Comparison of ENCODE assay signal across 14 cellular contexts in the genomic region with DNA sequence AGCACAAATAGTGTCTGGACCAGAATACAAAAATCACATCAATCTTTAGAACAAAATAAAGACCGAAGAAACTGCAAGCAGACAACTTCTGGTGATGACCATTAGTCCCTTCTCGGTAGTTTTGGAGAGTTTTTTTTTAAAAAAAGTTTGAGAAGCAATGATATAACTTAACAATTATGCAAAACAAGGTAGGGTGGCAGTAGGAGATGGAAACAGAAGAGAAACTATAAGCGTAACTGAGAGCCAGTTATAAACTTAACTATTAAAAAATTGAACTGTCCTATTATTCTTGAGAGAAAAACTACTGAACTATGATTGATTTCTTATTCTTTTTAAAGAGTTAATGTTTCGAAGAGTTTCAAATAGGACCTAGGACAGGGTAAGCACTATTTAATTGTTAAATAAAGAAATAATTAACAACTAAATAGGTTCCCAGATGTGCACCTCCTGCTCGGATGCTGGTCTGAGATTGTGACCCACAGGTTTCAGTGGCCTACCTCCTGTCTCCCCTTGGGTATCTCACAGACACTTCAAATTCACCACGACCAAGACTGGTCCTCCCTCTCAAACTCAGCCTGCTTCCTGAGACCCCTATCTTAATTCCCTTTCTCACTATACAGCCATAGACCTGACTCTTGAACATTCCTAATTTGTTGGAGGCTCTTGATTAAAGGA.
"Had no signal": no experiment of that assay in that cellular context is flagged by ENCODE, and none has a peak within 500 bp of the region (broad histone marks: within the 10 kb centered on the region; RNA-seq: fewer than 3 reads in every experiment).

No MANE protein-coding gene starts in this region.

- H3K27me3 ChIP-seq: ovary had no signal

- H3K9me3 Mint-ChIP-seq: activated T-cell treated with anti-CD3 and anti-CD28 coated beads, Interleukin-2, amount 50 U/mL, for 4 hours; endodermal cell; neural crest cell had no signal

- H3K27ac ChIP-seq: ovary, thoracic aorta, VCaP had no signal

- DNase-seq: activated T-cell treated with anti-CD3 and anti-CD28 coated beads, Interleukin-2, amount 50 U/mL, for 4 hours; aorta; endodermal cell; hippocampal formation; left ventricle myocardium superior; mesendoderm; ovary; stimulated activated CD4-positive, alpha-beta T cell treated with anti-CD3 and anti-CD28 coated beads, Interleukin-12 subunit alpha, Interleukin-12 subunit beta, amount 100 ng/mL, for 4 hours; stimulated activated naive CD4-positive, alpha-beta T cell; T1000 had no signal

- H3K4me3 Mint-ChIP-seq: activated T-cell treated with anti-CD3 and anti-CD28 coated beads, Interleukin-2, amount 50 U/mL, for 4 hours; endodermal cell; neural crest cell had no signal

- FAIRE-seq: bronchial epithelial cell had no signal

- H3K27ac Mint-ChIP-seq: endodermal cell had no signal

- ATAC-seq: activated T-cell treated with anti-CD3 and anti-CD28 coated beads, Interleukin-2, amount 50 U/mL, for 4 hours; left ventricle myocardium superior had no signal
